Comparison of ENCODE assay signal across 1 cellular context in genomic region chr2:42193722-42194187, GRCh38.
TF ChIP-seq lines count a peak whose summit lies in the region.

No MANE protein-coding gene starts in this region.

TF ChIP-seq in HepG2, 621 proteins besides CTCF, POLR2A, EP300 and RAD21 (continued from another document):
- TF ChIP-seq BCL3 (CRISPR knock-in tag; IDR thresholded peaks at IDR 0.05) (no peak), RARA (CRISPR knock-in tag; IDR thresholded peaks at IDR 0.05) (peak; percentile 57), ZBTB43 (CRISPR knock-in tag; conservative IDR thresholded peaks at IDR 0.05) (no peak), ZSCAN25 (CRISPR knock-in tag; IDR thresholded peaks at IDR 0.05) (no peak), ZNF574 (CRISPR knock-in tag; IDR thresholded peaks at IDR 0.05) (peak; percentile 28; the same call in 1 of the 2 replicates), PREB (CRISPR knock-in tag; IDR thresholded peaks at IDR 0.05) (no peak), MLLT10 (CRISPR knock-in tag; IDR thresholded peaks at IDR 0.05) (no peak), ZFP36L1 (CRISPR knock-in tag; IDR thresholded peaks at IDR 0.05) (no peak), KMT2A (CRISPR knock-in tag; IDR thresholded peaks at IDR 0.05) (no peak), FOXA3 (CRISPR knock-in tag; IDR thresholded peaks at IDR 0.05) (0 out of 2 replicates have a peak, but pooled peaks have one; percentile 21)
